In genomic region chr14:52780893-52781292, GRCh38 we compare ENCODE assay signal across 20 cellular contexts. TPM values are rescaled to one million over a fixed set of nuclear protein-coding genes. Genes with fewer than 3 reads are reported as not detected.
DNase-seq lines count a peak whose midpoint lies in the region; ATAC-seq, FAIRE-seq and TF ChIP-seq lines count a peak whose summit lies in the region.
"Had no signal": no experiment of that assay in that cellular context is flagged by ENCODE, and none has a peak within 500 bp of the region (broad histone marks: within the 10 kb centered on the region; RNA-seq: fewer than 3 reads in every experiment).

No MANE protein-coding gene starts in this region.

- peak overlapping the region in 5 of 8 donors; percentile 1 to 76 (median 58) for H3K27ac Mint-ChIP-seq in CD8-positive, alpha-beta memory T cell
- H3K27ac Mint-ChIP-seq in naive thymus-derived CD8-positive, alpha-beta T cell, result peak overlapping the region in 6 of 10 donors; percentile 6 to 73 (median 56)
- H3K27ac Mint-ChIP-seq: CD14-positive monocyte had no signal

- CTCF ChIA-PET in CD8-positive, alpha-beta memory T cell (lab: Charles Lee), result no interaction called here

- no peak overlapping the region for H3K4me3 Mint-ChIP-seq in CD8-positive, alpha-beta memory T cell
- no peak overlapping the region for H3K4me3 Mint-ChIP-seq in naive thymus-derived CD8-positive, alpha-beta T cell
- H3K4me3 Mint-ChIP-seq: CD14-positive monocyte had no signal

- H3K27me3 Mint-ChIP-seq in CD8-positive, alpha-beta memory T cell, result no peaks in the 10 kb centered on the region
- no peaks in the 10 kb centered on the region for H3K27me3 Mint-ChIP-seq in naive thymus-derived CD8-positive, alpha-beta T cell

- POLR2A ChIA-PET in CD8-positive, alpha-beta memory T cell (lab: Charles Lee), result no interaction called here
- POLR2A ChIA-PET in naive thymus-derived CD8-positive, alpha-beta T cell (lab: Charles Lee), result interaction anchor here (1.9 kb wide), 1 partner anchor 10 kb away, joined by 5 read pairs; the partner anchor contains the start of gene GNPNAT1

- no peak for DNase-seq in CD8-positive, alpha-beta memory T cell
- DNase-seq in fibroblast of mammary gland (ENCODE audit: low read depth), result peak; percentile 33
- DNase-seq in naive thymus-derived CD8-positive, alpha-beta T cell, result no peak
- no peak for DNase-seq in epidermal melanocyte (ENCODE audit: insufficient read length, low spot score)
- DNase-seq in stimulated activated CD4-positive, alpha-beta T cell treated with anti-CD3 and anti-CD28 coated beads, Interleukin-2, amount 100 ng/mL, for 24 hours, result no peak
- DNase-seq in right atrium auricular region (ENCODE audit: low spot score), result no peak
- DNase-seq: Calu3; GOT3; KG1; NCI-H1417 treated with DMSO at 0.1 percent for 48 hours; NCI-H2029; NCI-H2171; NCI-H446; NCI-H69; NK-92 treated with Interleukin-12 subunit alpha and Interleukin-12 subunit beta, amount 100 ng/mL, for 24 hours; SHP77 treated with DMSO at 0.1 percent for 48 hours had no signal

- peaks cover 0 to 2% (median 2%) of the 10 kb centered on the region in 3 donors for H3K4me1 Mint-ChIP-seq in CD8-positive, alpha-beta memory T cell
- no peaks in the 10 kb centered on the region for H3K4me1 Mint-ChIP-seq in naive thymus-derived CD8-positive, alpha-beta T cell

- FAIRE-seq in TTC549 (lab: Jason Lieb, UNC), result peak; percentile 34
- FAIRE-seq: HepG2 had no signal

- H3K36me3 ChIP-seq in CD8-positive, alpha-beta memory T cell (ENCODE audit: insufficient read depth, low read length), result no peaks in the 10 kb centered on the region
- H3K36me3 ChIP-seq in right atrium auricular region, result peaks cover 30% of the 10 kb centered on the region

- no peak overlapping the region for H3K27ac ChIP-seq in CD8-positive, alpha-beta memory T cell (ENCODE audit: low read depth, low read length)
- H3K27ac ChIP-seq in right atrium auricular region, result no peak overlapping the region

- H3K9me3 Mint-ChIP-seq in CD8-positive, alpha-beta memory T cell, result no peaks in the 10 kb centered on the region
- no peaks in the 10 kb centered on the region for H3K9me3 Mint-ChIP-seq in naive thymus-derived CD8-positive, alpha-beta T cell
- H3K9me3 Mint-ChIP-seq: CD14-positive monocyte had no signal

- no peak overlapping the region for H3K4me3 ChIP-seq in CD8-positive, alpha-beta memory T cell (ENCODE audit: low read length)
- H3K4me3 ChIP-seq in fibroblast of mammary gland (ENCODE audit: control insufficient read depth, low read depth, low read length), result no peak overlapping the region
- no peak overlapping the region for H3K4me3 ChIP-seq in right atrium auricular region

- TF ChIP-seq CTCF in fibroblast of mammary gland (conservative IDR thresholded peaks at IDR 0.05; ENCODE audit: control insufficient read depth, insufficient read depth, low read depth, low read length) (no peak), right atrium auricular region (IDR thresholded peaks at IDR 0.05) (no peak)

- no peaks in the 10 kb centered on the region for H3K9me3 ChIP-seq in CD8-positive, alpha-beta memory T cell (ENCODE audit: low read length)
- H3K9me3 ChIP-seq in right atrium auricular region, result no peaks in the 10 kb centered on the region

- no peak for ATAC-seq in naive thymus-derived CD8-positive, alpha-beta T cell
- no peak for ATAC-seq in HG03139 (IDR thresholded peaks at IDR 0.05; ENCODE audit: unreplicated experiment)
- ATAC-seq: HepG2 had no signal

- peaks cover 0 to 33% (median 4%) of the 10 kb centered on the region in 3 donors for H3K36me3 Mint-ChIP-seq in CD8-positive, alpha-beta memory T cell
- H3K36me3 Mint-ChIP-seq in naive thymus-derived CD8-positive, alpha-beta T cell, result peaks cover 0 to 39% (median 0%) of the 10 kb centered on the region in 3 donors

- H3K27me3 ChIP-seq in CD8-positive, alpha-beta memory T cell (ENCODE audit: insufficient read depth, low read length, poor library complexity, severe bottlenecking), result no peaks in the 10 kb centered on the region
- H3K27me3 ChIP-seq in right atrium auricular region, result no peaks in the 10 kb centered on the region

- no peaks in the 10 kb centered on the region for H3K4me1 ChIP-seq in CD8-positive, alpha-beta memory T cell (ENCODE audit: insufficient read depth, low read length)
- H3K4me1 ChIP-seq in right atrium auricular region, result no peaks in the 10 kb centered on the region

RNA-seq across cellular contexts. Expression of gene GNPNAT1, which starts 10.5 kb away (rescaled TPM):
- 10 to 100 TPM; 35.0 to 36.0 TPM for total RNA-seq in CD8-positive, alpha-beta memory T cell
- polyA plus RNA-seq in CD8-positive, alpha-beta memory T cell, result 11.2 TPM
- total RNA-seq in naive thymus-derived CD8-positive, alpha-beta T cell, result 10 to 100 TPM in 1 of 2 experiments, 1 to 10 TPM in 1; 8.3 to 12.6 TPM
- 10 to 100 TPM; 10.9 to 12.9 (median 11.2) TPM for polyA plus RNA-seq in naive thymus-derived CD8-positive, alpha-beta T cell
- 1 to 10 TPM; 5.9 to 9.3 TPM for total RNA-seq in right atrium auricular region

RNA-seq across cellular contexts. Expression of gene STYX, which starts 50.9 kb away (rescaled TPM):
- 10 to 100 TPM; 20.9 to 21.2 TPM for total RNA-seq in CD8-positive, alpha-beta memory T cell
- 25.4 TPM for polyA plus RNA-seq in CD8-positive, alpha-beta memory T cell
- 10 to 100 TPM; 43.0 to 48.8 TPM for total RNA-seq in naive thymus-derived CD8-positive, alpha-beta T cell
- 10 to 100 TPM; 22.9 to 30.5 (median 25.6) TPM for polyA plus RNA-seq in naive thymus-derived CD8-positive, alpha-beta T cell
- 10 to 100 TPM in 1 of 2 donors, 1 to 10 TPM in 1; 8.7 to 16.0 TPM for total RNA-seq in right atrium auricular region
